Comparison of ENCODE assay signal across 17 cellular contexts in the genomic region with DNA sequence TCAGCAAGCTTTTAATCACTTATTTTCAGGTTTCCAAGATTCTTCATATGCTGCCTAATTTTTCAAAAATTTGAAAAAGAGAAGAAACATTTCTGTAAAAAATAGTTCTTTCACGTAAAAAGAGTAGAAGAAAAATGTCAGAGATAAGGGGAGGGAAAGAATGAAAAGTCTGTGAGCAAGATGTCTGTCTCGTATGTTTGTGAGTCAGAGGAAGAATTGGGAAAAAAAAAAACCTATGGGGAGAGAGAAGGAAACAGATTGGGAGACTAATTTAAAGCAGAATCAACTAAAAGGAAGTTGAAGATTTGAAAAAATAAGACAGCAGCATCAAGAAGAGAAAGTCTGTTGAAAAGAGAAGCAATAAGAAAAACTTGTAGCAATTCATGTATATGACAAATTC.
A peak's percentile ranks its signal among the peaks of the same experiment; 100 is the strongest.
DNase-seq lines count a peak whose midpoint lies in the region; TF ChIP-seq lines count a peak whose summit lies in the region.
"Had no signal": no experiment of that assay in that cellular context is flagged by ENCODE, and none has a peak within 500 bp of the region (broad histone marks: within the 10 kb centered on the region; RNA-seq: fewer than 3 reads in every experiment).

No MANE protein-coding gene starts in this region.

- H3K27me3 Mint-ChIP-seq in progenitor cell of endocrine pancreas = no peaks in the 10 kb centered on the region

- H3K4me3 ChIP-seq in cardiac fibroblast (replicated peaks in 1 of 2; ENCODE audit: low read depth in 2 of 2, low read length in 2 of 2) (no peak overlapping the region), fibroblast of pulmonary artery (replicated peaks; ENCODE audit: low read depth, low read length) (no peak overlapping the region)

- peaks cover 33% of the 10 kb centered on the region for H3K4me1 Mint-ChIP-seq in progenitor cell of endocrine pancreas (ENCODE audit: low read depth)
- H3K4me1 Mint-ChIP-seq: CD14-positive monocyte had no signal

- no peak for TF ChIP-seq CTCF in cardiac fibroblast (IDR thresholded peaks at IDR 0.05; ENCODE audit: low read depth, low read length)
- no peak for TF ChIP-seq CTCF in fibroblast of pulmonary artery (IDR thresholded peaks at IDR 0.05; ENCODE audit: low read length, missing control alignments)
- TF ChIP-seq CTCF in progenitor cell of endocrine pancreas (IDR thresholded peaks at IDR 0.05; ENCODE audit: unreplicated experiment) = no peak

- peak; percentile 15 for DNase-seq in LHCN-M2 (ENCODE audit: low read depth)
- peak; percentile 29 to 45 for DNase-seq in cardiac fibroblast (ENCODE audit: low read depth in 2 of 2)
- DNase-seq in fibroblast of pulmonary artery (ENCODE audit: low read depth) = peak; percentile 53
- DNase-seq in progenitor cell of endocrine pancreas (ENCODE audit: low spot score, unreplicated experiment) = no peak
- DNase-seq in DMS 273 (lab: John Stamatoyannopoulos, UW; ENCODE audit: unreplicated experiment) = no peak
- no peak for DNase-seq in AG20443 (ENCODE audit: low spot score)
- no peak for DNase-seq in activated effector memory CD4-positive, alpha-beta T cell treated with Interleukin-2 at 50 U/mL for 16 hours
- no peak for DNase-seq in HT-29 (ENCODE audit: low spot score)
- DNase-seq: ACHN, AML-193, COR-L47, EL, GOT3, KBM-7, NCI-H1105 treated with DMSO at 0.1 percent for 48 hours, NCI-H1694 treated with DMSO at 0.1 percent for 48 hours had no signal

- peak overlapping the region; percentile 33 for H3K27ac Mint-ChIP-seq in progenitor cell of endocrine pancreas
- H3K27ac Mint-ChIP-seq: CD14-positive monocyte had no signal

- no peaks in the 10 kb centered on the region for H3K36me3 Mint-ChIP-seq in progenitor cell of endocrine pancreas (ENCODE audit: insufficient read depth)
- H3K36me3 Mint-ChIP-seq: CD14-positive monocyte had no signal

- no peak overlapping the region for H3K4me3 Mint-ChIP-seq in progenitor cell of endocrine pancreas (ENCODE audit: low read depth)
- H3K4me3 Mint-ChIP-seq: CD14-positive monocyte had no signal

- peaks cover 8% of the 10 kb centered on the region for H3K9me3 Mint-ChIP-seq in progenitor cell of endocrine pancreas (ENCODE audit: low read depth)
- H3K9me3 Mint-ChIP-seq: CD14-positive monocyte had no signal

Comparison
In these comparisons a context has a peak if more than half of its experiments do, and no peak if none do; other contexts are left out.
1. DNase-seq: peak in LHCN-M2 (single experiment), cardiac fibroblast (2 of 2) and fibroblast of pulmonary artery (single experiment); none in progenitor cell of endocrine pancreas (single experiment), DMS 273 (single experiment), AG20443 (single experiment), activated effector memory CD4-positive, alpha-beta T cell treated with Interleukin-2 at 50 U/mL for 16 hours (single experiment) and HT-29 (single experiment).